ENCODE assay signal across 20 cellular contexts in the genomic region with DNA sequence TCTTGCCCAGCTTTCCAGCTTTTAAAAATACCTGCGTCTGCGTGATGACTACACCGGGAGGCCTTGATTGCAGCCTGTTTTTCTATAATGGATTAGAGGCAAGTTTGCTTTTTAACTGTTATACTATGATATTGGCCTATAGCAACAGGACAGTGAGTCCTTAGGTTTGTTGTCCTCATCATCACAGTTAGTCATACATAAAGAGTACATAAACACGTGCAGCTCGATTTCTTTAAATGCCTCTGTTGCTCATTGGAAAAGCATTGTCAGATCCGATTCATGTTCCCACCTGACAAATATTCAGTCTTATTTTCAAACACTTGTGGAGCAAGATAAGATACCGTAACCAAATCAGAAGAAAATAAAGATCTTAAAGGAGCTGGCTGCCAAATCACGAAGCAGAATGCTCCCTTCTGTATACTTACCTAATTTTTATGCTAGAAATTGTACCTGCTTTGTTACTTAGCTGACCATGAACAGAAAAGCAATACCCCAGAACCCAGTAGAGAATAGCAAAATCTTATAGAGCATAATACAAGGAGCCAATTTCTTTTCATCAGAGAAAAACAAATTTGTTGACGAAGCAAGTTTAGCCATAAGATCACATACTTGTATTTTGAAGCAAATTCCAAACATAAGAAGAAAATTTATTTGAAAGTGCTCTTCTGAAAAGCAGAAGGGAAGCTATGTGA.
"Had no signal": no experiment of that assay in that cellular context is flagged by ENCODE, and none has a peak within 500 bp of the region (broad histone marks: within the 10 kb centered on the region; RNA-seq: fewer than 3 reads in every experiment).

No MANE protein-coding gene starts in this region.

- DNase-seq: activated CD4-positive, alpha-beta T cell treated with anti-CD3 and anti-CD28 coated beads, Interleukin-2, amount 10 ng/mL, durations not matched to agents 7 days and 5 days; activated CD8-positive, alpha-beta memory T cell treated with anti-CD3 and anti-CD28 coated beads, Interleukin-2, amount 50 U/mL, for 4 hours; activated effector memory CD4-positive, alpha-beta T cell treated with anti-CD3 and anti-CD28 coated beads, Interleukin-2, amount 50 U/mL, for 16 hours; activated naive CD4-positive, alpha-beta T cell treated with anti-CD3 and anti-CD28 coated beads, Interleukin-2, amount 50 U/mL, for 16 hours; activated T-cell treated with anti-CD3 and anti-CD28 coated beads, Interleukin-2, amount 50 U/mL, for 72 hours; central memory CD4-positive, alpha-beta T cell; erythroblast; heart left ventricle; kidney glomerular epithelial cell; left ventricle myocardium inferior; nephron progenitor cell; stimulated activated CD4-positive, alpha-beta T cell treated with anti-CD3 and anti-CD28 coated beads, Interleukin-4, amount 100 ng/mL, for 1 hour; T-helper 1 cell; T1000; testis; upper lobe of left lung had no signal

- H3K27ac ChIP-seq: coronary artery, gastroesophageal sphincter, heart left ventricle, left ventricle myocardium inferior, skin epidermis, testis, upper lobe of left lung had no signal

- H3K36me3 ChIP-seq: gastroesophageal sphincter, heart left ventricle, left ventricle myocardium inferior, upper lobe of left lung had no signal

- H3K4me3 ChIP-seq: coronary artery, gastroesophageal sphincter, heart left ventricle, left ventricle myocardium inferior, skin epidermis, testis, upper lobe of left lung had no signal

- H3K4me1 ChIP-seq: gastroesophageal sphincter, heart left ventricle, left ventricle myocardium inferior, testis, upper lobe of left lung had no signal

- ATAC-seq: activated CD4-positive, CD25-positive, alpha-beta regulatory T cell treated with anti-CD3 and anti-CD28 coated beads, Interleukin-2, amount 50 U/mL, for 24 hours; activated T-cell treated with anti-CD3 and anti-CD28 coated beads, Interleukin-2, amount 50 U/mL, for 72 hours; gastroesophageal sphincter; heart left ventricle had no signal

- H3K27me3 ChIP-seq: heart left ventricle, testis, upper lobe of left lung had no signal

- H3K9me3 ChIP-seq: gastroesophageal sphincter, heart left ventricle, left ventricle myocardium inferior, testis, upper lobe of left lung had no signal
